Comparison of ENCODE assay signal across 24 cellular contexts in the genomic region with DNA sequence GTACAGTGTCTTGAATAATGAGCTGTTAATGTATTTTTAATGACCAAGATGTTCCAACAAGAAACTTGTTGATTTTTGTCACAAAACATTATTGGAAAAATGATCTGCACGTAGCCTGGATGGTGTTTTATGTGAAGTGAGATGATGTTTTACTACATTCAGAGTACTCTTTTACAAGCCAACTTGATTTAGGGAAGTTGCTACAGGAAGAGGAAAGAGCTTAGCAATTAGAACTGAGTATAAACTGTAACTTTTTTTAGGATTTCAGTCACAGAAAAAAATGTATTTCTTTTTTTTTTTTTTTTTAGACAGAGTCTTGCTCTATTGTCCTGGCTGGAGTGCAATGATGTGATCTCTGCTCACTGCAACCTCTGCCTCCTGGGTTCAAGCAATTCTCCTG.
"Had no signal": no experiment of that assay in that cellular context is flagged by ENCODE, and none has a peak within 500 bp of the region (broad histone marks: within the 10 kb centered on the region; RNA-seq: fewer than 3 reads in every experiment).

No MANE protein-coding gene starts in this region.

- H3K27ac Mint-ChIP-seq: activated naive CD4-positive, alpha-beta T cell treated with anti-CD3 and anti-CD28 coated beads, Interleukin-2, amount 10 ng/mL, durations not matched to agents 7 days and 5 days; activated naive CD8-positive, alpha-beta T cell treated with anti-CD3 and anti-CD28 coated beads, Interleukin-2, amount 50 U/mL, for 24 hours; brain; endodermal cell; mesothelial cell of epicardium; natural killer cell treated with Interleukin-12 subunit alpha and Interleukin-12 subunit beta and Interleukin-15 and Interleukin-18, amount 100 ng/mL, for 72 hours; stimulated activated naive CD8-positive, alpha-beta T cell treated with anti-CD3 and anti-CD28 coated beads, Interleukin-15, amount 100 ng/mL, for 72 hours had no signal

- H3K9me3 Mint-ChIP-seq: activated naive CD4-positive, alpha-beta T cell treated with anti-CD3 and anti-CD28 coated beads, Interleukin-2, amount 10 ng/mL, durations not matched to agents 7 days and 5 days; natural killer cell treated with Interleukin-12 subunit alpha and Interleukin-12 subunit beta and Interleukin-15 and Interleukin-18, amount 100 ng/mL, for 72 hours had no signal

- H3K4me3 Mint-ChIP-seq: activated naive CD4-positive, alpha-beta T cell treated with anti-CD3 and anti-CD28 coated beads, Interleukin-2, amount 10 ng/mL, durations not matched to agents 7 days and 5 days; activated naive CD8-positive, alpha-beta T cell treated with anti-CD3 and anti-CD28 coated beads, Interleukin-2, amount 50 U/mL, for 24 hours; brain; endodermal cell; mesothelial cell of epicardium; natural killer cell treated with Interleukin-12 subunit alpha and Interleukin-12 subunit beta and Interleukin-15 and Interleukin-18, amount 100 ng/mL, for 72 hours; stimulated activated naive CD8-positive, alpha-beta T cell treated with anti-CD3 and anti-CD28 coated beads, Interleukin-15, amount 100 ng/mL, for 72 hours had no signal

- ATAC-seq: activated naive CD8-positive, alpha-beta T cell treated with anti-CD3 and anti-CD28 coated beads, Interleukin-2, amount 50 U/mL, for 24 hours; foreskin keratinocyte; lower lobe of right lung; natural killer cell treated with Interleukin-12 subunit alpha and Interleukin-12 subunit beta and Interleukin-15 and Interleukin-18, amount 100 ng/mL, for 72 hours; pancreas; stimulated activated naive CD8-positive, alpha-beta T cell treated with anti-CD3 and anti-CD28 coated beads, Interleukin-15, amount 100 ng/mL, for 72 hours had no signal

- DNase-seq: activated CD4-positive, alpha-beta T cell treated with anti-CD3 and anti-CD28 coated beads, Interleukin-2, amount 50 U/mL, for 1 hour; activated CD4-positive, CD25-positive, alpha-beta regulatory T cell treated with anti-CD3 and anti-CD28 coated beads, Interleukin-2, amount 50 U/mL, for 72 hours; activated CD8-positive, alpha-beta memory T cell treated with anti-CD3 and anti-CD28 coated beads for 24 hours; activated CD8-positive, alpha-beta memory T cell treated with anti-CD3 and anti-CD28 coated beads, Interleukin-2, amount 50 U/mL, for 48 hours; activated effector memory CD4-positive, alpha-beta T cell treated with Interleukin-2 at 50 U/mL for 16 hours; activated naive CD4-positive, alpha-beta T cell treated with anti-CD3 and anti-CD28 coated beads, Interleukin-2, amount 10 ng/mL, durations not matched to agents 7 days and 5 days; activated naive CD8-positive, alpha-beta T cell treated with anti-CD3 and anti-CD28 coated beads, Interleukin-2, amount 50 U/mL, for 24 hours; activated T-cell treated with anti-CD3 and anti-CD28 coated beads, Interleukin-2, amount 50 U/mL, for 48 hours; anterior cingulate cortex; caudate nucleus; endodermal cell; foreskin keratinocyte; glutamatergic neuron; lower lobe of right lung; pancreas; right lobe of liver; small intestine; stimulated activated CD4-positive, alpha-beta T cell treated with anti-CD3 and anti-CD28 coated beads, Interleukin-15, amount 100 ng/mL, for 24 hours; stimulated activated CD4-positive, alpha-beta T cell treated with anti-CD3 and anti-CD28 coated beads, Interleukin-2, amount 100 ng/mL, for 48 hours; stimulated activated naive CD8-positive, alpha-beta T cell treated with anti-CD3 and anti-CD28 coated beads, Interleukin-15, amount 100 ng/mL, for 72 hours; trophoblast cell had no signal

- H3K4me1 Mint-ChIP-seq: activated naive CD4-positive, alpha-beta T cell treated with anti-CD3 and anti-CD28 coated beads, Interleukin-2, amount 10 ng/mL, durations not matched to agents 7 days and 5 days; endodermal cell; stimulated activated naive CD8-positive, alpha-beta T cell treated with anti-CD3 and anti-CD28 coated beads, Interleukin-15, amount 100 ng/mL, for 72 hours had no signal

- H3K36me3 Mint-ChIP-seq: activated naive CD4-positive, alpha-beta T cell treated with anti-CD3 and anti-CD28 coated beads, Interleukin-2, amount 10 ng/mL, durations not matched to agents 7 days and 5 days; brain had no signal
